ENCODE assay signal across 6 cellular contexts in the genomic region with DNA sequence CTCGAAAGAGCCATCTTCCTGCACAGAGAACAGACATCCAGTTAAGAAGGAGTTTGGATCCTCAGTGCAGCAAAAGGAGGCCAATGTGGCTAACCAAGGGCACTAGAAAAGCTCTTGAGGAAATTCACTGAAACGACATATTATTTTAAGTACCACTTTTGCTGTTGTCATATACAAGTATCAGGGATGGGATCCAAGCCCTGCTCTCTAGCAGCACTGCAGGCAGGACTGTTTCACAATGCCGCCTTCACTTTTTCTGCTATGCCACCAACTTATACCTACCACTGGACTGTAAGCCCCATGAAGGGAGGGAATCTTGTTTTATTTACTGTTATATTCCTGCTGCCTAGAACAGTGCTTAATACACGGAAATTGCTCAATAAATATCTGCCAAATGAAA.
"Had no signal": no experiment of that assay in that cellular context is flagged by ENCODE, and none has a peak within 500 bp of the region (broad histone marks: within the 10 kb centered on the region; RNA-seq: fewer than 3 reads in every experiment).

No MANE protein-coding gene starts in this region.

- ATAC-seq: HepG2, K562 had no signal

- H3K27ac ChIP-seq: HL-60 had no signal

- H3K4me3 Mint-ChIP-seq: IgD-negative memory B cell had no signal

- H3K4me3 ChIP-seq: K562 had no signal

- H3K27me3 Mint-ChIP-seq: IgD-negative memory B cell had no signal

- DNase-seq: IMR-90, KBM-7 had no signal

- H3K4me1 Mint-ChIP-seq: IgD-negative memory B cell had no signal
